ENCODE assay signal across 9 cellular contexts in the genomic region with DNA sequence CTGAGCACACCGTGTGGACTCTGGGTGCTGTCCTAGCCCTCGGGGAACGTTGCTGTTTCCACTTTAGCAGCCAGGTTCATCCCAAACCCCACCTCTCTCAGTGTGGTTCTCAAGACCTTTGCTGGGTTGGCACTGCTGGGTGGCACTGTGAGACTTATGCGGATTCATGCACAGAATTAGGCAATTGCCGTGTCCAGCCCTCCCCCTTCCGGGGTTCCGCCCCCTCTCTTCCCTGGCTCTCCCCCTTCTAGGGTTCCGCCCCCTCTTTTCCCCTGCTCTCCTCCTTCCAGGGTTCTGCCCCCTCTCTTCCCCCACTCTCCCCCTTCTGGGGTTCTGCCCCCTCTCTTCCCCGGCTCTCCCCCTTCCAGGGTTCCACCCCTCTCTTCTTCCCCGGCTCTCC. TPM values are rescaled to one million over a fixed set of nuclear protein-coding genes. Genes with fewer than 3 reads are reported as not detected.
DNase-seq lines count a peak whose midpoint lies in the region; ATAC-seq, FAIRE-seq and TF ChIP-seq lines count a peak whose summit lies in the region.
"Had no signal": no experiment of that assay in that cellular context is flagged by ENCODE, and none has a peak within 500 bp of the region (broad histone marks: within the 10 kb centered on the region; RNA-seq: fewer than 3 reads in every experiment).

No MANE protein-coding gene starts in this region.

- no peak overlapping the region for H3K4me3 Mint-ChIP-seq in astrocyte (ENCODE audit: unreplicated experiment)
- peak overlapping the region; percentile 64 for H3K4me3 Mint-ChIP-seq in natural killer cell treated with Interleukin-12 subunit alpha and Interleukin-12 subunit beta and Interleukin-15 and Interleukin-18, amount 100 ng/mL, for 72 hours

- H3K27me3 ChIP-seq in Panc1 (ENCODE audit: control insufficient read depth, insufficient read depth, low read length) (no peaks in the 10 kb centered on the region), astrocyte (ENCODE audit: insufficient read depth, low read length) (peaks cover 10% of the 10 kb centered on the region)

- peak; percentile 26; the same call in 1 of the 2 replicates for ATAC-seq in Panc1
- ATAC-seq in natural killer cell treated with Interleukin-12 subunit alpha and Interleukin-12 subunit beta and Interleukin-15 and Interleukin-18, amount 100 ng/mL, for 72 hours: peak; percentile 42 to 68
- ATAC-seq in HG03378 (IDR thresholded peaks at IDR 0.05; ENCODE audit: unreplicated experiment): no peak
- ATAC-seq in GM21619 (IDR thresholded peaks at IDR 0.05; ENCODE audit: unreplicated experiment): no peak
- no peak for ATAC-seq in GM18858 (IDR thresholded peaks at IDR 0.05; ENCODE audit: unreplicated experiment)

- H3K4me1 Mint-ChIP-seq in astrocyte (ENCODE audit: low read depth, unreplicated experiment): no peaks in the 10 kb centered on the region
- peaks cover 43 to 48% of the 10 kb centered on the region in 2 donors for H3K4me1 Mint-ChIP-seq in natural killer cell treated with Interleukin-12 subunit alpha and Interleukin-12 subunit beta and Interleukin-15 and Interleukin-18, amount 100 ng/mL, for 72 hours (ENCODE audit: low read depth in 2 of 2)

- no peaks in the 10 kb centered on the region for H4K20me1 ChIP-seq in astrocyte (ENCODE audit: insufficient read depth, low read length)

- POLR2A ChIA-PET in Panc1 (lab: Charles Lee): no interaction called here

- in situ Hi-C loops in Panc1 (cut with HindIII; ENCODE audit: low pct_unique_long_range_greater_than_20kb, low sequenced_read_pairs): no loop called here

- H3K36me3 ChIP-seq in Panc1 (ENCODE audit: control insufficient read depth, insufficient read depth, low read length): no peaks in the 10 kb centered on the region
- H3K36me3 ChIP-seq in astrocyte (ENCODE audit: insufficient read depth, low read length): no peaks in the 10 kb centered on the region
- H3K36me3 ChIP-seq: adrenal gland had no signal

- FAIRE-seq in astrocyte (lab: Jason Lieb, UNC): no peak

- H2AFZ ChIP-seq in astrocyte (ENCODE audit: low read depth, low read length): no peak overlapping the region

- H3K4me1 ChIP-seq in Panc1 (ENCODE audit: control insufficient read depth, insufficient read depth, low read length) (peaks cover 65% of the 10 kb centered on the region), astrocyte (ENCODE audit: insufficient read depth, low read length) (peaks cover 15% of the 10 kb centered on the region)

- DNase-seq in H4 (ENCODE audit: low spot score): peak; percentile 75
- no peak for DNase-seq in Panc1 (ENCODE audit: low read depth, low spot score)
- DNase-seq in astrocyte (ENCODE audit: low read depth): no peak
- peak; percentile 80 for DNase-seq in natural killer cell treated with Interleukin-12 subunit alpha and Interleukin-12 subunit beta and Interleukin-15 and Interleukin-18, amount 100 ng/mL, for 72 hours (ENCODE audit: low spot score)
- DNase-seq in posterior vena cava (ENCODE audit: low spot score): no peak

- H3K9me3 ChIP-seq in Panc1 (ENCODE audit: control insufficient read depth, insufficient read depth, low read depth, low read length): no peaks in the 10 kb centered on the region
- no peaks in the 10 kb centered on the region for H3K9me3 ChIP-seq in astrocyte (ENCODE audit: insufficient read depth, low read depth, low read length)
- H3K9me3 ChIP-seq: adrenal gland had no signal

- H3K9me3 Mint-ChIP-seq in astrocyte (ENCODE audit: unreplicated experiment): no peaks in the 10 kb centered on the region
- H3K9me3 Mint-ChIP-seq in natural killer cell treated with Interleukin-12 subunit alpha and Interleukin-12 subunit beta and Interleukin-15 and Interleukin-18, amount 100 ng/mL, for 72 hours: no peaks in the 10 kb centered on the region

- H3K27ac ChIP-seq in Panc1 (ENCODE audit: low read length): peak overlapping the region; percentile 87
- no peak overlapping the region for H3K27ac ChIP-seq in astrocyte (ENCODE audit: low read depth, low read length)

- peaks cover 68% of the 10 kb centered on the region for H3K27me3 Mint-ChIP-seq in astrocyte (ENCODE audit: low read depth, unreplicated experiment)
- H3K27me3 Mint-ChIP-seq in natural killer cell treated with Interleukin-12 subunit alpha and Interleukin-12 subunit beta and Interleukin-15 and Interleukin-18, amount 100 ng/mL, for 72 hours: peaks cover 0 to 4% of the 10 kb centered on the region in 2 donors

- H3K36me3 Mint-ChIP-seq in astrocyte (ENCODE audit: low read depth, unreplicated experiment): no peaks in the 10 kb centered on the region
- no peaks in the 10 kb centered on the region for H3K36me3 Mint-ChIP-seq in natural killer cell treated with Interleukin-12 subunit alpha and Interleukin-12 subunit beta and Interleukin-15 and Interleukin-18, amount 100 ng/mL, for 72 hours

- intact Hi-C loops in Panc1 (cut with micrococcal nuclease; ENCODE audit: unreplicated experiment) (no loop called here), posterior vena cava (cut with DNase I) (no loop called here)

- no peak overlapping the region for H3K27ac Mint-ChIP-seq in astrocyte (ENCODE audit: unreplicated experiment)
- peak overlapping the region; percentile 71 to 94 for H3K27ac Mint-ChIP-seq in natural killer cell treated with Interleukin-12 subunit alpha and Interleukin-12 subunit beta and Interleukin-15 and Interleukin-18, amount 100 ng/mL, for 72 hours

- TF ChIP-seq CTCF in Panc1 (IDR thresholded peaks at IDR 0.05): no peak
- no peak for TF ChIP-seq CTCF in astrocyte (IDR thresholded peaks at IDR 0.05; ENCODE audit: insufficient read depth, low read depth, low read length)

- peak overlapping the region; percentile 73 for H3K4me2 ChIP-seq in astrocyte (ENCODE audit: low read length)

- CTCF ChIA-PET in Panc1 (lab: Charles Lee): no interaction called here

- no peaks in the 10 kb centered on the region for H3K79me2 ChIP-seq in astrocyte (ENCODE audit: insufficient read depth, low read length)

- no TSS peak for BruUV-seq in Panc1 (replicated peaks; lab: Mats Ljungman, UMichigan)

- no peak overlapping the region for H3K9ac ChIP-seq in astrocyte (ENCODE audit: low read length)

- H3K4me3 ChIP-seq in Panc1 (ENCODE audit: low read depth in 2 of 2, low read length in 2 of 2) (peak overlapping the region; percentile 21 to 25), astrocyte (ENCODE audit: insufficient read depth, low read depth, low read length) (no peak overlapping the region)
- H3K4me3 ChIP-seq: adrenal gland had no signal

RNA-seq across cellular contexts. Expression of a gene that starts 39.8 kb away (rescaled TPM):
- 4.7 and 4.9 TPM in 2 replicates for total RNA-seq in H4 (2014; rRNA removed; shearing (Covaris generic))
- total RNA-seq in Panc1 (2021; ENCODE audit: unreplicated experiment) (167 TPM), astrocyte (0.43 TPM in 1 of 2 replicates, not detected in the other), posterior vena cava (10 to 100 TPM; 14.7 to 15.2 TPM)
- polyA plus RNA-seq in Panc1 (2012; ENCODE audit: insufficient read length): 145 TPM
- 10 to 100 TPM; 42.9 to 88.3 TPM for total RNA-seq in natural killer cell treated with Interleukin-12 subunit alpha and Interleukin-12 subunit beta and Interleukin-15 and Interleukin-18, amount 100 ng/mL, for 72 hours

Comparison
In these comparisons a context has a peak if more than half of its experiments do, and no peak if none do; other contexts are left out.
1. DNase-seq: peak in H4 (single experiment) and natural killer cell treated with Interleukin-12 subunit alpha and Interleukin-12 subunit beta and Interleukin-15 and Interleukin-18, amount 100 ng/mL, for 72 hours (single experiment); none in Panc1 (single experiment), astrocyte (single experiment) and posterior vena cava (single experiment).
2. ATAC-seq: peak in Panc1 (single experiment) and natural killer cell treated with Interleukin-12 subunit alpha and Interleukin-12 subunit beta and Interleukin-15 and Interleukin-18, amount 100 ng/mL, for 72 hours (2 of 2); none in HG03378 (single experiment), GM21619 (single experiment) and GM18858 (single experiment).